8 cellular contexts compared by ENCODE assay signal in genomic region chr18:58781627-58782194, GRCh38.
DNase-seq lines count a peak whose midpoint lies in the region; ATAC-seq, FAIRE-seq and TF ChIP-seq lines count a peak whose summit lies in the region.

No MANE protein-coding gene starts in this region.

- DNase-seq in GM12865 (ENCODE audit: low read depth) = peak; percentile 82
- DNase-seq in NCI-H2196 treated with DMSO at 0.1 percent for 48 hours (lab: John Stamatoyannopoulos, UW; ENCODE audit: unreplicated experiment) = peak; percentile 76
- DNase-seq in WERI-Rb-1 = peak; percentile 85
- peak; percentile 67 to 76 for DNase-seq in breast epithelium (ENCODE audit: low spot score in 2 of 2)
- peak; percentile 41 to 59 (median 46) for DNase-seq in stimulated activated CD4-positive, alpha-beta T cell treated with anti-CD3 and anti-CD28 coated beads, Interleukin-1b, Interleukin-23, amount 100 ng/mL, for 24 hours (ENCODE audit: low read depth in 4 of 4, low spot score in 1 of 4)

- ATAC-seq in HG02981 (IDR thresholded peaks at IDR 0.05; ENCODE audit: unreplicated experiment) = peak; percentile 63
- no peak for ATAC-seq in HG03457 (IDR thresholded peaks at IDR 0.05; ENCODE audit: unreplicated experiment)

- H3K4me1 ChIP-seq in breast epithelium = no peaks in the 10 kb centered on the region

- no peaks in the 10 kb centered on the region for H3K9me3 ChIP-seq in WERI-Rb-1 (ENCODE audit: severe bottlenecking)
- no peaks in the 10 kb centered on the region for H3K9me3 ChIP-seq in breast epithelium

- H3K4me3 ChIP-seq in GM12865 (ENCODE audit: low read depth, low read length) (no peak overlapping the region), WERI-Rb-1 (ENCODE audit: low read depth, low read length) (no peak overlapping the region), breast epithelium (no peak overlapping the region)

- TF ChIP-seq CTCF in GM12865 (IDR thresholded peaks at IDR 0.05; ENCODE audit: insufficient read depth, low read depth, low read length, missing control alignments) = peak; percentile 79
- peak; percentile 91 for TF ChIP-seq CTCF in WERI-Rb-1 (IDR thresholded peaks at IDR 0.05; ENCODE audit: low read depth, low read length)
- TF ChIP-seq CTCF in breast epithelium (IDR thresholded peaks at IDR 0.05) = peak; percentile 90 to 97 (median 91)

- no peak for TF ChIP-seq POLR2A in breast epithelium (IDR thresholded peaks at IDR 0.05)

- H3K27ac ChIP-seq in WERI-Rb-1 = no peak overlapping the region
- H3K27ac ChIP-seq in breast epithelium = no peak overlapping the region

- peak; percentile 64 for FAIRE-seq in islet of Langerhans (lab: Jason Lieb, UNC)

- H3K27me3 ChIP-seq in WERI-Rb-1 (ENCODE audit: insufficient read depth, low read depth, severe bottlenecking) = no peaks in the 10 kb centered on the region
- no peaks in the 10 kb centered on the region for H3K27me3 ChIP-seq in breast epithelium

- H3K36me3 ChIP-seq in WERI-Rb-1 (no peaks in the 10 kb centered on the region), breast epithelium (no peaks in the 10 kb centered on the region)

- intact Hi-C loops in breast epithelium (cut with DNase I; ENCODE audit: low total_unique reads) = no loop called here
